ENCODE assay signal across 22 cellular contexts in genomic region chr4:117623321-117623720, GRCh38.
A peak's percentile ranks its signal among the peaks of the same experiment; 100 is the strongest.
DNase-seq lines count a peak whose midpoint lies in the region; TF ChIP-seq lines count a peak whose summit lies in the region.
"Had no signal": no experiment of that assay in that cellular context is flagged by ENCODE, and none has a peak within 500 bp of the region (broad histone marks: within the 10 kb centered on the region; RNA-seq: fewer than 3 reads in every experiment).

No MANE protein-coding gene starts in this region.

- H3K4me1 Mint-ChIP-seq in neural progenitor cell = peaks cover 8% of the 10 kb centered on the region
- H3K4me1 Mint-ChIP-seq: B cell, CD14-positive monocyte had no signal

- H3K36me3 Mint-ChIP-seq in neural progenitor cell = no peaks in the 10 kb centered on the region
- H3K36me3 Mint-ChIP-seq: CD14-positive monocyte had no signal

- H3K4me1 ChIP-seq in neural progenitor cell = no peaks in the 10 kb centered on the region
- H3K4me1 ChIP-seq in breast epithelium = no peaks in the 10 kb centered on the region
- H3K4me1 ChIP-seq in thyroid gland = no peaks in the 10 kb centered on the region
- H3K4me1 ChIP-seq: HAP-1 had no signal

- 39 to 58% methylated on average over 1 of the region's 1 CpG for WGBS in thyroid gland, 2 donors

- TF ChIP-seq CTCF in neural progenitor cell (IDR thresholded peaks at IDR 0.05) = no peak
- no peak for TF ChIP-seq CTCF in breast epithelium (IDR thresholded peaks at IDR 0.05)
- no peak for TF ChIP-seq CTCF in thyroid gland (IDR thresholded peaks at IDR 0.05)

- no peaks in the 10 kb centered on the region for H3F3A ChIP-seq in neural progenitor cell (ENCODE audit: low read depth)

- H3K27ac ChIP-seq in neural progenitor cell (no peak overlapping the region), breast epithelium (no peak overlapping the region), thyroid gland (no peak overlapping the region)
- H3K27ac ChIP-seq: GM23248 had no signal

- H2AFZ ChIP-seq in neural progenitor cell (replicated peaks) = no peak overlapping the region
- H2AFZ ChIP-seq: GM23248 had no signal

- H3K9me3 ChIP-seq in neural progenitor cell (ENCODE audit: low read depth) = no peaks in the 10 kb centered on the region
- H3K9me3 ChIP-seq in breast epithelium = no peaks in the 10 kb centered on the region
- H3K9me3 ChIP-seq in thyroid gland = no peaks in the 10 kb centered on the region
- H3K9me3 ChIP-seq: HAP-1 had no signal

- intact Hi-C loops in breast epithelium (cut with DNase I; ENCODE audit: low total_unique reads) (no loop called here), thyroid gland (cut with DNase I) (no loop called here)

- H3K4me3 Mint-ChIP-seq in neural progenitor cell = no peak overlapping the region
- H3K4me3 Mint-ChIP-seq: B cell, CD14-positive monocyte had no signal

- H4K20me1 ChIP-seq in neural progenitor cell (ENCODE audit: low read depth) = no peaks in the 10 kb centered on the region

- no peak overlapping the region for H3K9ac ChIP-seq in neural progenitor cell
- H3K9ac ChIP-seq: GM23248 had no signal

- no peak overlapping the region for H3K27ac Mint-ChIP-seq in neural progenitor cell
- H3K27ac Mint-ChIP-seq: B cell, CD14-positive monocyte had no signal

- H3K36me3 ChIP-seq in neural progenitor cell (no peaks in the 10 kb centered on the region), breast epithelium (no peaks in the 10 kb centered on the region), thyroid gland (no peaks in the 10 kb centered on the region)
- H3K36me3 ChIP-seq: HAP-1 had no signal

- no peaks in the 10 kb centered on the region for H3K27me3 Mint-ChIP-seq in neural progenitor cell (ENCODE audit: insufficient read depth, low read depth)
- H3K27me3 Mint-ChIP-seq: B cell had no signal

- H3K27me3 ChIP-seq in neural progenitor cell (no peaks in the 10 kb centered on the region), breast epithelium (no peaks in the 10 kb centered on the region), thyroid gland (no peaks in the 10 kb centered on the region)

- H3K4me3 ChIP-seq in neural progenitor cell = no peak overlapping the region
- H3K4me3 ChIP-seq in breast epithelium = no peak overlapping the region
- no peak overlapping the region for H3K4me3 ChIP-seq in thyroid gland (replicated peaks in 1 of 3)
- H3K4me3 ChIP-seq: GM23248, HAP-1 had no signal

- H3K4me2 ChIP-seq in neural progenitor cell = no peak overlapping the region

- DNase-seq in ELR (ENCODE audit: low read depth) (peak; percentile 14), NCI-H226 (peak; percentile 7), iris pigment epithelial cell (ENCODE audit: low read depth) (peak; percentile 6), neural progenitor cell (ENCODE audit: low spot score) (peak; percentile 4), NCI-H1436 (lab: John Stamatoyannopoulos, UW) (no peak), breast epithelium (ENCODE audit: low spot score in 2 of 2) (no peak), thyroid gland (no peak)
- DNase-seq in activated CD4-positive, alpha-beta T cell treated with anti-CD3 and anti-CD28 coated beads, Interleukin-2, amount 50 U/mL, for 48 hours = no peak
- DNase-seq: GDM1, GM23248, KBM-7, MM.1S, NCI-H1048, NCI-H1436 treated with DMSO at 0.1 percent for 48 hours, NCI-H2029, NCI-H2171, NCI-H524 treated with DMSO at 0.1 percent for 48 hours, PC-3, Right ventricle myocardium superior had no signal

- peaks cover 6% of the 10 kb centered on the region for H3K9me3 Mint-ChIP-seq in neural progenitor cell

- H3K79me2 ChIP-seq in neural progenitor cell (ENCODE audit: low read depth) = no peaks in the 10 kb centered on the region

- TF ChIP-seq POLR2A in breast epithelium (IDR thresholded peaks at IDR 0.05) (no peak), thyroid gland (IDR thresholded peaks at IDR 0.05) (no peak)

Comparison
In these comparisons a context has a peak if more than half of its experiments do, and no peak if none do; other contexts are left out.
1. DNase-seq: peak in ELR (single experiment), NCI-H226 (single experiment), iris pigment epithelial cell (single experiment) and neural progenitor cell (single experiment); none in activated CD4-positive, alpha-beta T cell treated with anti-CD3 and anti-CD28 coated beads, Interleukin-2, amount 50 U/mL, for 48 hours (0 of 2), NCI-H1436 (single experiment), breast epithelium (0 of 2) and thyroid gland (0 of 2).